ENCODE assay signal across 1 cellular context in genomic region chr1:41495171-41495948, GRCh38.
TF ChIP-seq lines count a peak whose summit lies in the region.

No MANE protein-coding gene starts in this region.

TF ChIP-seq in K562, 482 proteins besides CTCF, POLR2A, EP300 and RAD21 (continued from another document):
- TF ChIP-seq, protein P1, sequence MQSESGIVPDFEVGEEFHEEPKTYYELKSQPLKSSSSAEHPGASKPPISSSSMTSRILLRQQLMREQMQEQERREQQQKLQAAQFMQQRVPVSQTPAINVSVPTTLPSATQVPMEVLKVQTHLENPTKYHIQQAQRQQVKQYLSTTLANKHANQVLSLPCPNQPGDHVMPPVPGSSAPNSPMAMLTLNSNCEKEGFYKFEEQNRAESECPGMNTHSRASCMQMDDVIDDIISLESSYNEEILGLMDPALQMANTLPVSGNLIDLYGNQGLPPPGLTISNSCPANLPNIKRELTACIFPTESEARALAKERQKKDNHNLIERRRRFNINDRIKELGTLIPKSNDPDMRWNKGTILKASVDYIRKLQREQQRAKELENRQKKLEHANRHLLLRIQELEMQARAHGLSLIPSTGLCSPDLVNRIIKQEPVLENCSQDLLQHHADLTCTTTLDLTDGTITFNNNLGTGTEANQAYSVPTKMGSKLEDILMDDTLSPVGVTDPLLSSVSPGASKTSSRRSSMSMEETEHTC (IDR thresholded peaks at IDR 0.05): no peak
